29 cellular contexts compared by ENCODE assay signal in genomic region chr4:45036677-45037076, GRCh38.
DNase-seq lines count a peak whose midpoint lies in the region; ATAC-seq, FAIRE-seq and TF ChIP-seq lines count a peak whose summit lies in the region.
"Had no signal": no experiment of that assay in that cellular context is flagged by ENCODE, and none has a peak within 500 bp of the region (broad histone marks: within the 10 kb centered on the region; RNA-seq: fewer than 3 reads in every experiment).

No MANE protein-coding gene starts in this region.

- FAIRE-seq in GM12891 (lab: Jason Lieb, UNC) (no peak), HepG2 (lab: Jason Lieb, UNC) (no peak)

- WGBS in hepatocyte (ENCODE audit: low lambda C conversion rate, missing lambda C conversion rate), result 62% methylated on average over 2 of the region's 2 CpGs
- WGBS in HepG2 (ENCODE audit: low lambda C conversion rate), result 5% methylated on average over 2 of the region's 2 CpGs

- no peaks in the 10 kb centered on the region for H3K9me3 ChIP-seq in hepatocyte (ENCODE audit: low read depth)
- H3K9me3 ChIP-seq in HepG2 (ENCODE audit: low read length), result peaks cover 61% of the 10 kb centered on the region
- H3K9me3 ChIP-seq: left ventricle myocardium inferior, Peyer's patch, right lobe of liver, testis had no signal

- no peak for ATAC-seq in HepG2
- ATAC-seq: activated CD8-positive, alpha-beta T cell treated with anti-CD3 and anti-CD28 coated beads for 36 hours; GM23338; right lobe of liver had no signal

- H3K36me3 ChIP-seq in hepatocyte (replicated peaks; ENCODE audit: insufficient read depth, low read depth), result no peaks in the 10 kb centered on the region
- no peaks in the 10 kb centered on the region for H3K36me3 ChIP-seq in HepG2 (replicated peaks in 1 of 2; ENCODE audit: control insufficient read depth in 1 of 2, insufficient read depth in 2 of 2, low read length in 2 of 2)
- H3K36me3 ChIP-seq: left ventricle myocardium inferior, Peyer's patch, right lobe of liver, spleen had no signal

- no TSS peak for BruUV-seq in HepG2 (replicated peaks; lab: Mats Ljungman, UMichigan)

- no peak overlapping the region for H3K9ac ChIP-seq in HepG2 (ENCODE audit: insufficient read depth, low read depth, low read length)

- TF ChIP-seq EP300 in HepG2 (IDR thresholded peaks at IDR 0.05; ENCODE audit: low read depth in 2 of 2, low read length in 2 of 2) (no peak), HepG2 (CRISPR knock-in tag; IDR thresholded peaks at IDR 0.05; ENCODE audit: borderline replicate concordance) (no peak)

- CTCF ChIA-PET in HepG2 (lab: Yijun Ruan, JAX; ENCODE audit: low intra/inter-chr PET ratio, low total read pairs), result no interaction called here

- DNase-seq in COR-L47 (lab: John Stamatoyannopoulos, UW), result peak; percentile 49
- DNase-seq in ELR (ENCODE audit: low read depth), result peak; percentile 3
- DNase-seq in NCI-H748 treated with DMSO at 0.1 percent for 48 hours (lab: John Stamatoyannopoulos, UW), result peak; percentile 7
- peak; percentile 19 for DNase-seq in hepatocyte (ENCODE audit: low spot score)
- no peak for DNase-seq in occipital lobe (lab: John Stamatoyannopoulos, UW)
- DNase-seq in GM12891 (ENCODE audit: insufficient read length, low spot score), result no peak
- no peak for DNase-seq in HepG2 (ENCODE audit: low spot score)
- DNase-seq in HT-29 (ENCODE audit: low spot score), result no peak
- DNase-seq: activated CD4-positive, alpha-beta T cell treated with anti-CD3 and anti-CD28 coated beads for 1 hour; activated CD8-positive, alpha-beta T cell treated with anti-CD3 and anti-CD28 coated beads for 36 hours; activated effector memory CD4-positive, alpha-beta T cell treated with Interleukin-2 at 50 U/mL for 16 hours; effector CD8-positive, alpha-beta T cell; islet precursor cell; KBM-7; left ventricle myocardium inferior; NCI-H1092 treated with DMSO at 0.1 percent for 48 hours; NCI-H2107; NCI-H510A; Peyer's patch; posterior cingulate gyrus; right lobe of liver; SHP77 treated with DMSO at 0.1 percent for 48 hours; spleen; stimulated activated CD4-positive, alpha-beta T cell treated with anti-CD3 and anti-CD28 coated beads, Interleukin-2, amount 100 ng/mL, for 24 hours; stimulated activated CD8-positive, alpha-beta memory T cell treated with anti-CD3 and anti-CD28 coated beads, Interleukin-4, amount 100 ng/mL, for 48 hours; testis had no signal

- TF ChIP-seq POLR2A in GM12891 (IDR thresholded peaks at IDR 0.05; ENCODE audit: low read depth, low read length) (no peak), HepG2 (IDR thresholded peaks at IDR 0.05; ENCODE audit: insufficient read depth in 1 of 2, low read depth in 2 of 2, low read length in 2 of 2) (no peak)

- H3K27me3 ChIP-seq in hepatocyte, result no peaks in the 10 kb centered on the region
- H3K27me3 ChIP-seq in HepG2 (ENCODE audit: control insufficient read depth in 1 of 2, insufficient read depth in 2 of 2, low read length in 2 of 2), result no peaks in the 10 kb centered on the region
- H3K27me3 ChIP-seq: Peyer's patch, right lobe of liver, spleen, testis had no signal

- H4K20me1 ChIP-seq in hepatocyte (ENCODE audit: insufficient read depth, poor library complexity, severe bottlenecking) (no peaks in the 10 kb centered on the region), HepG2 (ENCODE audit: insufficient read depth, low read length) (no peaks in the 10 kb centered on the region)

- H3K9me2 ChIP-seq in hepatocyte (replicated peaks; ENCODE audit: insufficient read depth), result no peaks in the 10 kb centered on the region

- POLR2A ChIA-PET in HepG2 (lab: Yijun Ruan, JAX), result no interaction called here

- H3K79me2 ChIP-seq in hepatocyte (no peaks in the 10 kb centered on the region), HepG2 (ENCODE audit: insufficient read depth, low read length) (no peaks in the 10 kb centered on the region)

- no peak overlapping the region for H3K27ac ChIP-seq in hepatocyte
- no peak overlapping the region for H3K27ac ChIP-seq in HepG2 (ENCODE audit: extremely low read length, insufficient read depth, low read length)
- H3K27ac ChIP-seq: coronary artery, epithelial cell of prostate, left ventricle myocardium inferior, Peyer's patch, right lobe of liver, spleen, testis had no signal

- intact Hi-C loops in HepG2 (cut with micrococcal nuclease; ENCODE audit: unreplicated experiment), result no loop called here

- no peak overlapping the region for H2AFZ ChIP-seq in hepatocyte
- no peak overlapping the region for H2AFZ ChIP-seq in HepG2 (ENCODE audit: low read length)
- H2AFZ ChIP-seq: GM23338 had no signal

- H3K4me3 ChIP-seq in hepatocyte, result no peak overlapping the region
- no peak overlapping the region for H3K4me3 ChIP-seq in HepG2 (replicated peaks in 1 of 3; ENCODE audit: insufficient read depth in 1 of 3, low read depth in 2 of 3, low read length in 3 of 3)
- H3K4me3 ChIP-seq: coronary artery, GM23338, left ventricle myocardium inferior, Peyer's patch, right lobe of liver, spleen, testis had no signal

- no peak overlapping the region for H3K4me2 ChIP-seq in hepatocyte
- H3K4me2 ChIP-seq in HepG2 (ENCODE audit: low read depth, low read length), result no peak overlapping the region
- H3K4me2 ChIP-seq: GM23338 had no signal

- in situ Hi-C loops in HepG2 (cut with HindIII; ENCODE audit: extremely low pct_ligation_motif_present, low pct_unique_long_range_greater_than_20kb), result no loop called here

- no peak for TF ChIP-seq CTCF in hepatocyte (IDR thresholded peaks at IDR 0.05; ENCODE audit: poor library complexity)
- no peak for TF ChIP-seq CTCF in HepG2 (CRISPR knock-in tag; IDR thresholded peaks at IDR 0.05)

- H3K4me1 ChIP-seq in hepatocyte (ENCODE audit: insufficient read depth), result no peaks in the 10 kb centered on the region
- H3K4me1 ChIP-seq in HepG2 (ENCODE audit: insufficient read depth, low read length), result no peaks in the 10 kb centered on the region
- H3K4me1 ChIP-seq: left ventricle myocardium inferior, Peyer's patch, right lobe of liver, spleen, testis had no signal

- no peak for TF ChIP-seq RAD21 in HepG2 (CRISPR knock-in tag; IDR thresholded peaks at IDR 0.05)

TF ChIP-seq in GM12891, 5 proteins besides CTCF, POLR2A, EP300 and RAD21:
- TF ChIP-seq SPI1 (IDR thresholded peaks at IDR 0.05; ENCODE audit: low read depth, low read length) (no peak), POU2F2 (IDR thresholded peaks at IDR 0.05; ENCODE audit: low read depth, low read length) (no peak), POLR2AphosphoS5 (IDR thresholded peaks at IDR 0.05; ENCODE audit: low read depth, low read length) (no peak), TAF1 (IDR thresholded peaks at IDR 0.05; ENCODE audit: low read depth, low read length) (no peak), PAX5 (IDR thresholded peaks at IDR 0.05; ENCODE audit: insufficient read depth, low read length, severe bottlenecking) (no peak)
TF ChIP-seq in GM12891: peak in this region for 0.

TF ChIP-seq in HepG2, 621 proteins besides CTCF, POLR2A, EP300 and RAD21 (continues in another document):
- TF ChIP-seq ZNF800 (CRISPR knock-in tag; IDR thresholded peaks at IDR 0.05), result no peak
- TF ChIP-seq POGZ (CRISPR knock-in tag; IDR thresholded peaks at IDR 0.05), result no peak
- no peak for TF ChIP-seq ARID2 (CRISPR knock-in tag; IDR thresholded peaks at IDR 0.05; ENCODE audit: borderline replicate concordance)
- no peak for TF ChIP-seq YEATS4 (CRISPR knock-in tag; IDR thresholded peaks at IDR 0.05; ENCODE audit: borderline replicate concordance)
- no peak for TF ChIP-seq TSC22D2 (CRISPR knock-in tag; IDR thresholded peaks at IDR 0.05; ENCODE audit: borderline replicate concordance)
- TF ChIP-seq ZNF891 (CRISPR knock-in tag; IDR thresholded peaks at IDR 0.05), result no peak
- no peak for TF ChIP-seq ZBTB10 (CRISPR knock-in tag; IDR thresholded peaks at IDR 0.05; ENCODE audit: borderline replicate concordance)
- TF ChIP-seq KLF16 (CRISPR knock-in tag; IDR thresholded peaks at IDR 0.05), result no peak
- no peak for TF ChIP-seq DRAP1 (CRISPR knock-in tag; IDR thresholded peaks at IDR 0.05)
- TF ChIP-seq ZNF44 (CRISPR knock-in tag; IDR thresholded peaks at IDR 0.05), result no peak

Comparison
In these comparisons a context has a peak if more than half of its experiments do, and no peak if none do; other contexts are left out.
1. DNase-seq: peak in COR-L47 (single experiment), ELR (single experiment), NCI-H748 treated with DMSO at 0.1 percent for 48 hours (single experiment) and hepatocyte (single experiment); none in occipital lobe (single experiment), GM12891 (single experiment), HepG2 (single experiment) and HT-29 (single experiment).